Comparison of ENCODE assay signal across 8 cellular contexts in genomic region chrX:155056877-155057792, GRCh38. TPM values are rescaled to one million over a fixed set of nuclear protein-coding genes. Genes with fewer than 3 reads are reported as not detected.
DNase-seq lines count a peak whose midpoint lies in the region; ATAC-seq, FAIRE-seq and TF ChIP-seq lines count a peak whose summit lies in the region.

No MANE protein-coding gene starts in this region.

- no peaks in the 10 kb centered on the region for H3K79me2 ChIP-seq in neural cell (replicated peaks; ENCODE audit: insufficient read depth, low read length)

- H3K4me1 ChIP-seq in NT2/D1 (ENCODE audit: insufficient read depth, insufficient read length), result no peaks in the 10 kb centered on the region
- no peaks in the 10 kb centered on the region for H3K4me1 ChIP-seq in upper lobe of right lung

- FAIRE-seq in GM18507 (lab: Jason Lieb, UNC), result peak; percentile 73

- H3K4me2 ChIP-seq in neural cell (ENCODE audit: low read length), result no peak overlapping the region

- H3K4me3 ChIP-seq in NT2/D1 (ENCODE audit: insufficient read length, low read depth), result no peak overlapping the region
- peak overlapping the region; percentile 18 to 39 for H3K4me3 ChIP-seq in foreskin fibroblast (ENCODE audit: low read depth in 1 of 2, low read length in 2 of 2)
- no peak overlapping the region for H3K4me3 ChIP-seq in neural cell (ENCODE audit: low read length)
- H3K4me3 ChIP-seq in upper lobe of right lung, result no peak overlapping the region

- no peak for TF ChIP-seq EP300 in neural cell (conservative IDR thresholded peaks at IDR 0.05; ENCODE audit: poor library complexity, severe bottlenecking)

- intact Hi-C loops in upper lobe of right lung (cut with DNase I), result no loop called here

- H3F3A ChIP-seq in neural cell (ENCODE audit: insufficient read depth, low read length, poor library complexity, severe bottlenecking), result no peaks in the 10 kb centered on the region

- H3K27ac ChIP-seq in neural cell (ENCODE audit: low read length), result no peak overlapping the region
- H3K27ac ChIP-seq in upper lobe of right lung, result no peak overlapping the region

- H2AFZ ChIP-seq in neural cell (ENCODE audit: low read depth, low read length), result no peak overlapping the region

- TF ChIP-seq RAD21 in neural cell (conservative IDR thresholded peaks at IDR 0.05), result peak; percentile 50

- H3K36me3 ChIP-seq in NT2/D1 (ENCODE audit: insufficient read depth, insufficient read length, low read length) (peaks cover 3% of the 10 kb centered on the region), neural cell (ENCODE audit: insufficient read depth, low read length) (no peaks in the 10 kb centered on the region), upper lobe of right lung (peaks cover 4% of the 10 kb centered on the region)

- H4K20me1 ChIP-seq in neural cell (ENCODE audit: insufficient read depth), result no peaks in the 10 kb centered on the region

- no peaks in the 10 kb centered on the region for H3K9me2 ChIP-seq in neural cell (ENCODE audit: insufficient read depth, low read length)

- H3K27me3 ChIP-seq in NT2/D1 (ENCODE audit: insufficient read depth, insufficient read length) (no peaks in the 10 kb centered on the region), neural cell (ENCODE audit: insufficient read depth, low read depth, low read length) (no peaks in the 10 kb centered on the region), upper lobe of right lung (no peaks in the 10 kb centered on the region)

- H3K9me3 ChIP-seq in NT2/D1 (ENCODE audit: insufficient read depth, low read length), result no peaks in the 10 kb centered on the region
- H3K9me3 ChIP-seq in neural cell (ENCODE audit: low read length), result no peaks in the 10 kb centered on the region
- H3K9me3 ChIP-seq in upper lobe of right lung, result no peaks in the 10 kb centered on the region

- DNase-seq in AG09319 (ENCODE audit: extremely low read depth, low read depth), result peak; percentile 30
- DNase-seq in GM18507 (ENCODE audit: extremely low spot score, insufficient read length, low read depth), result peak; percentile 9
- peak; percentile 38 for DNase-seq in NT2/D1 (ENCODE audit: low read depth, low spot score)
- peak; percentile 23 for DNase-seq in activated effector memory CD4-positive, alpha-beta T cell treated with Interleukin-2 at 50 U/mL for 16 hours
- peak; percentile 53 to 83 for DNase-seq in foreskin fibroblast
- peak; percentile 71 for DNase-seq in upper lobe of right lung

- ATAC-seq in HG03135 (IDR thresholded peaks at IDR 0.05; ENCODE audit: unreplicated experiment) (peak; percentile 78), upper lobe of right lung (peak; percentile 99)

- H3K9ac ChIP-seq in NT2/D1 (ENCODE audit: insufficient read length, low read depth), result no peak overlapping the region
- no peak overlapping the region for H3K9ac ChIP-seq in neural cell (ENCODE audit: low read length)

- TF ChIP-seq CTCF in AG09319 (IDR thresholded peaks at IDR 0.05; ENCODE audit: low read depth, low read length), result peak; percentile 67
- TF ChIP-seq CTCF in foreskin fibroblast (IDR thresholded peaks at IDR 0.05; ENCODE audit: low read depth, low read length), result peak; percentile 64
- TF ChIP-seq CTCF in neural cell (IDR thresholded peaks at IDR 0.05; ENCODE audit: poor library complexity, severe bottlenecking), result peak; percentile 68
- TF ChIP-seq CTCF in upper lobe of right lung (IDR thresholded peaks at IDR 0.05), result peak; percentile 71

TF ChIP-seq in neural cell, 6 proteins besides CTCF, POLR2A, EP300 and RAD21:
- TF ChIP-seq SMC3 (conservative IDR thresholded peaks at IDR 0.05; ENCODE audit: poor library complexity), result peak; percentile 64
- no peak for TF ChIP-seq TAF1 (IDR thresholded peaks at IDR 0.05; ENCODE audit: low read depth)
- no peak for TF ChIP-seq EZH2 (IDR thresholded peaks at IDR 0.05; ENCODE audit: borderline replicate concordance, insufficient read depth, low read length, poor library complexity, severe bottlenecking)
- TF ChIP-seq MXI1 (conservative IDR thresholded peaks at IDR 0.05; ENCODE audit: poor library complexity, severe bottlenecking), result no peak
- TF ChIP-seq, protein P1, sequence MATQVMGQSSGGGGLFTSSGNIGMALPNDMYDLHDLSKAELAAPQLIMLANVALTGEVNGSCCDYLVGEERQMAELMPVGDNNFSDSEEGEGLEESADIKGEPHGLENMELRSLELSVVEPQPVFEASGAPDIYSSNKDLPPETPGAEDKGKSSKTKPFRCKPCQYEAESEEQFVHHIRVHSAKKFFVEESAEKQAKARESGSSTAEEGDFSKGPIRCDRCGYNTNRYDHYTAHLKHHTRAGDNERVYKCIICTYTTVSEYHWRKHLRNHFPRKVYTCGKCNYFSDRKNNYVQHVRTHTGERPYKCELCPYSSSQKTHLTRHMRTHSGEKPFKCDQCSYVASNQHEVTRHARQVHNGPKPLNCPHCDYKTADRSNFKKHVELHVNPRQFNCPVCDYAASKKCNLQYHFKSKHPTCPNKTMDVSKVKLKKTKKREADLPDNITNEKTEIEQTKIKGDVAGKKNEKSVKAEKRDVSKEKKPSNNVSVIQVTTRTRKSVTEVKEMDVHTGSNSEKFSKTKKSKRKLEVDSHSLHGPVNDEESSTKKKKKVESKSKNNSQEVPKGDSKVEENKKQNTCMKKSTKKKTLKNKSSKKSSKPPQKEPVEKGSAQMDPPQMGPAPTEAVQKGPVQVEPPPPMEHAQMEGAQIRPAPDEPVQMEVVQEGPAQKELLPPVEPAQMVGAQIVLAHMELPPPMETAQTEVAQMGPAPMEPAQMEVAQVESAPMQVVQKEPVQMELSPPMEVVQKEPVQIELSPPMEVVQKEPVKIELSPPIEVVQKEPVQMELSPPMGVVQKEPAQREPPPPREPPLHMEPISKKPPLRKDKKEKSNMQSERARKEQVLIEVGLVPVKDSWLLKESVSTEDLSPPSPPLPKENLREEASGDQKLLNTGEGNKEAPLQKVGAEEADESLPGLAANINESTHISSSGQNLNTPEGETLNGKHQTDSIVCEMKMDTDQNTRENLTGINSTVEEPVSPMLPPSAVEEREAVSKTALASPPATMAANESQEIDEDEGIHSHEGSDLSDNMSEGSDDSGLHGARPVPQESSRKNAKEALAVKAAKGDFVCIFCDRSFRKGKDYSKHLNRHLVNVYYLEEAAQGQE (IDR thresholded peaks at IDR 0.05; ENCODE audit: borderline replicate concordance), result peak; percentile 22
- TF ChIP-seq POLR2AphosphoS5 (IDR thresholded peaks at IDR 0.05), result no peak

RNA-seq across cellular contexts. Expression of gene CMC4, which starts 13.8 kb away (rescaled TPM):
- 15.7 and 16.4 TPM in 2 replicates for polyA plus RNA-seq in neural cell
- 5.4 and 7.5 TPM in 2 replicates for polyA minus RNA-seq in neural cell
- 6.6 TPM for total RNA-seq in upper lobe of right lung

RNA-seq across cellular contexts. Expression of gene MTCP1, which starts 13.8 kb away (rescaled TPM):
- 1.1 and 2.4 TPM in 2 replicates for polyA plus RNA-seq in neural cell
- 1.0 and 3.2 TPM in 2 replicates for polyA minus RNA-seq in neural cell
- total RNA-seq in upper lobe of right lung, result 16.8 TPM

RNA-seq across cellular contexts. Expression of gene BRCC3, which starts 14.2 kb away (rescaled TPM):
- polyA plus RNA-seq in neural cell, result 17.2 and 28.1 TPM in 2 replicates
- 28.5 and 30.9 TPM in 2 replicates for polyA minus RNA-seq in neural cell
- total RNA-seq in upper lobe of right lung, result 16.7 TPM

RNA-seq across cellular contexts. Expression of gene FUNDC2, which starts 30.5 kb away (rescaled TPM):
- 139 and 141 TPM in 2 replicates for polyA plus RNA-seq in neural cell
- polyA minus RNA-seq in neural cell, result 37.3 and 48.6 TPM in 2 replicates
- 79.1 TPM for total RNA-seq in upper lobe of right lung

RNA-seq across cellular contexts. Expression of gene F8, which starts 34.6 kb away (rescaled TPM):
- polyA plus RNA-seq in neural cell, result 2.1 TPM in 2 replicates
- 3.2 and 4.1 TPM in 2 replicates for polyA minus RNA-seq in neural cell
- total RNA-seq in upper lobe of right lung, result 12.7 TPM

Comparison
In these comparisons a context has a peak if more than half of its experiments do, and no peak if none do; other contexts are left out.
1. DNase-seq: peak in every context shown above with its lines; median percentile 71 in upper lobe of right lung; 68 in foreskin fibroblast; 38 in NT2/D1; 30 in AG09319; 23 in activated effector memory CD4-positive, alpha-beta T cell treated with Interleukin-2 at 50 U/mL for 16 hours; 9 in GM18507.
2. H3K4me3 ChIP-seq: peak in foreskin fibroblast (2 of 2); none in NT2/D1 (single experiment), neural cell (single experiment) and upper lobe of right lung (single experiment).
3. Peak in every context shown above with its lines, with median percentiles within 50 percentile points of each other: CTCF ChIP-seq.